In the genomic region with DNA sequence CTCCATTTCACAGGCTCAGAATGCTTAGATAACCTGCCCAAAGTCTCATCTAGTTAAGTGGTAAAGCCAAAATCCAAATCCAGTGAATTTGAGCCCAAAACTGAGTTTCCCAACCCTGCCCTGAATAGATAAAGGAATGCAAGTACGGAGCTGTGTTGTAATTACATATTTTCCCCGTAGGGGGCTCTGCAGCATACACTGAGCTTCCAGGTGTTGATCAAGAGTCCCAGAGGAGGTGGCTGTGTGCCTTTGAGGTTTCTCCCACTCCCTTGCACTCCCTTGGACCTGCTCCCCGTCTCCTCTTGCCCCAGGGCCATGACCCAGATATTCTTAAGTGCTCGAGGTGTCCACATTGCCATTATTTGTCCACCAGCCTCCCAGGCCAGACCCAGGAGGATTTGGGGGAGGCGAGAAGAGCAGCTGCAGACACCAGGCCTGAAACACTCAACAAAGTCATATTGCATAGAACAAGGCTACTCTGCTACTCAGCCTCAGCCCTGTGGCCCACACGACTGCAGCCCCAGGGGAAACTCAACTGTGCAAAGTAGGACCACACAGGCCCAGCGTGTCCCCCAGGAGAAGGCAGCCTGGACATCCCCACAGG, we compare ENCODE assay signal across 9 cellular contexts. TPM values are rescaled to one million over a fixed set of nuclear protein-coding genes. Genes with fewer than 3 reads are reported as not detected.
DNase-seq lines count a peak whose midpoint lies in the region; ATAC-seq, FAIRE-seq and TF ChIP-seq lines count a peak whose summit lies in the region.
"Had no signal": no experiment of that assay in that cellular context is flagged by ENCODE, and none has a peak within 500 bp of the region (broad histone marks: within the 10 kb centered on the region; RNA-seq: fewer than 3 reads in every experiment).

No MANE protein-coding gene starts in this region.

- no peaks in the 10 kb centered on the region for H3K27me3 ChIP-seq in H1 (replicated peaks in 1 of 4; ENCODE audit: control insufficient read depth in 3 of 4, extremely low read depth in 1 of 4, insufficient read depth in 3 of 4, low read length in 3 of 4)
- H3K27me3 ChIP-seq in psoas muscle (ENCODE audit: insufficient read depth in 3 of 3, low read length in 2 of 3), result no peaks in the 10 kb centered on the region

- POLR2A ChIA-PET in T-cell (lab: Charles Lee) (interaction anchor here in 1 of 2 donors (0.6 to 1.0 kb wide), 2 partner anchors 21 to 54 kb away, joined by 3 read pairs; no protein-coding TSS in a partner anchor), H1 (lab: Charles Lee; ENCODE audit: partially characterized antibody) (interaction anchor here (1.0 kb wide), 1 partner anchor 13 kb away, joined by 3 read pairs; no protein-coding TSS in a partner anchor)

- H3K4me3 ChIP-seq in H1 (ENCODE audit: extremely low read depth in 1 of 4, insufficient read depth in 2 of 4, low read depth in 3 of 4, low read length in 4 of 4) (no peak overlapping the region), psoas muscle (no peak overlapping the region)
- H3K4me3 ChIP-seq: SK-N-MC had no signal

- TF ChIP-seq RAD21 in Ishikawa (IDR thresholded peaks at IDR 0.05; ENCODE audit: low read depth), result peak; percentile 46; the same call in 1 of the 2 replicates
- TF ChIP-seq RAD21 in H1 (IDR thresholded peaks at IDR 0.05 in 1 of 2, conservative IDR thresholded peaks at IDR 0.05 in 1 of 2; ENCODE audit: low read depth in 2 of 2, low read length in 2 of 2), result peak; percentile 67 to 70

- no peaks in the 10 kb centered on the region for H3K9me3 Mint-ChIP-seq in T-cell

- H2BK15ac ChIP-seq in H1 (ENCODE audit: low read length), result peak overlapping the region; percentile 75

- CTCF ChIA-PET in T-cell (lab: Charles Lee), result interaction anchor here (0.6 to 3.1 kb wide), 36 partner anchors 9 to 363 kb away, joined by 3 to 20 read pairs (median 4); a partner anchor contains a TSS
- CTCF ChIA-PET in H1 (lab: Charles Lee; ENCODE audit: partially characterized antibody), result interaction anchor here (0.6 to 8.2 kb wide), 53 partner anchors 12 to 361 kb away, joined by 3 to 141 read pairs (median 4); a partner anchor contains a TSS

- H3K23me2 ChIP-seq in H1 (ENCODE audit: low read depth, low read length), result no peaks in the 10 kb centered on the region

- H4K8ac ChIP-seq in H1 (ENCODE audit: extremely low read depth, insufficient read depth, low read length), result no peak overlapping the region

- H3K56ac ChIP-seq in H1 (replicated peaks; ENCODE audit: insufficient read length, low read depth, low read length), result no peak overlapping the region

- H3K4me1 Mint-ChIP-seq in T-cell, result peaks cover 25 to 33% (median 28%) of the 10 kb centered on the region in 3 donors

- no peak overlapping the region for H4K5ac ChIP-seq in H1 (ENCODE audit: insufficient read length, low read depth, low read length)

- H4K20me1 ChIP-seq in H1 (replicated peaks in 1 of 2; ENCODE audit: control insufficient read depth in 1 of 2, insufficient read depth in 2 of 2, low read length in 2 of 2), result no peaks in the 10 kb centered on the region

- peaks cover 0 to 4% of the 10 kb centered on the region in 2 donors for H3K27me3 Mint-ChIP-seq in T-cell

- H3K27ac Mint-ChIP-seq in T-cell, result peak overlapping the region in 1 of 2 donors; percentile 56

- no peaks in the 10 kb centered on the region for H3K4me1 ChIP-seq in H1 (replicated peaks in 1 of 4; ENCODE audit: control insufficient read depth in 3 of 4, insufficient read depth in 4 of 4, low read length in 3 of 4)
- no peaks in the 10 kb centered on the region for H3K4me1 ChIP-seq in psoas muscle

- H3K36me3 Mint-ChIP-seq in T-cell, result no peaks in the 10 kb centered on the region

- DNase-seq in EL, result peak; percentile 17
- DNase-seq in T-cell, result peak in 22 of 34 experiments; percentile 17 to 55 (median 38)
- DNase-seq in H1 (ENCODE audit: low read depth in 1 of 2, low spot score in 2 of 2), result peak in 1 of 2 experiments; percentile 70
- no peak for DNase-seq in psoas muscle

- H3K9ac ChIP-seq in H1 (replicated peaks in 1 of 4; ENCODE audit: extremely low read depth in 1 of 4, low read depth in 3 of 4, low read length in 3 of 4), result no peak overlapping the region

- H3K4ac ChIP-seq in H1 (replicated peaks; ENCODE audit: insufficient read length, low read depth, low read length), result peak overlapping the region; percentile 10

- no peak overlapping the region for H2BK120ac ChIP-seq in H1 (replicated peaks; ENCODE audit: low read depth, low read length)

- H3K23ac ChIP-seq in H1 (ENCODE audit: insufficient read length), result no peak overlapping the region

- no peak overlapping the region for H2BK5ac ChIP-seq in H1 (ENCODE audit: low read depth, low read length)

- peak overlapping the region; percentile 75; the same call in 1 of the 2 replicates for H2AFZ ChIP-seq in H1 (ENCODE audit: low read length)

- WGBS in H1 (ENCODE audit: extremely low coverage in 1 of 2, insufficient coverage in 1 of 2, insufficient read length in 1 of 2, insufficient replicate concordance in 2 of 2, low coverage in 1 of 2, low lambda C conversion rate in 2 of 2, missing lambda C conversion rate in 1 of 2), 2 experiments, result 56% methylated on average over 7 of the region's 7 CpGs; no CpG with 5 or more reads in 1 of the 2 experiments
- 48 to 62% (median 51%) methylated on average over 7 of the region's 7 CpGs for WGBS in psoas muscle, 3 donors

- no peaks in the 10 kb centered on the region for H3K79me2 ChIP-seq in H1 (ENCODE audit: control insufficient read depth in 1 of 2, insufficient read depth in 2 of 2, low read length in 2 of 2)

- H2BK12ac ChIP-seq in H1 (ENCODE audit: low read depth, low read length), result peak overlapping the region; percentile 31; the same call in 1 of the 2 replicates

- no peak overlapping the region for H2BK20ac ChIP-seq in H1 (ENCODE audit: low read length)

- H3K27ac ChIP-seq in H1 (ENCODE audit: low read depth, low read length) (no peak overlapping the region), psoas muscle (no peak overlapping the region)
- H3K27ac ChIP-seq: SK-N-MC had no signal

- H3K9me3 ChIP-seq in H1 (ENCODE audit: insufficient read depth in 2 of 2, low read depth in 1 of 2, low read length in 1 of 2), result no peaks in the 10 kb centered on the region; a peak in 1 of 4 replicates
- no peaks in the 10 kb centered on the region for H3K9me3 ChIP-seq in psoas muscle

- no peak overlapping the region for H3K4me3 Mint-ChIP-seq in T-cell

- no peak overlapping the region for H3K4me2 ChIP-seq in H1 (ENCODE audit: insufficient read depth in 1 of 2, low read depth in 2 of 2, low read length in 2 of 2)

- H3K36me3 ChIP-seq in H1 (ENCODE audit: control insufficient read depth in 2 of 4, insufficient read depth in 4 of 4, low read length in 3 of 4) (no peaks in the 10 kb centered on the region), psoas muscle (ENCODE audit: insufficient read depth in 1 of 2, low read depth in 1 of 2) (no peaks in the 10 kb centered on the region)

- TF ChIP-seq POLR2A in H1 (IDR thresholded peaks at IDR 0.05; ENCODE audit: control extremely low read depth in 1 of 2, low read depth in 2 of 2, low read length in 2 of 2), result no peak

- TF ChIP-seq CTCF in H1 (IDR thresholded peaks at IDR 0.05; ENCODE audit: control extremely low read depth in 1 of 3, insufficient read depth in 1 of 3, low read depth in 1 of 3, low read length in 3 of 3) (peak; percentile 26 to 71 (median 67)), psoas muscle (IDR thresholded peaks at IDR 0.05) (peak; percentile 4)

- H3K79me1 ChIP-seq in H1 (ENCODE audit: low read depth, low read length), result no peaks in the 10 kb centered on the region

- no peak overlapping the region for H3K14ac ChIP-seq in H1 (ENCODE audit: insufficient read length)

- no peak overlapping the region for H2AK5ac ChIP-seq in H1 (ENCODE audit: low read depth, low read length)

- no peak overlapping the region for H4K91ac ChIP-seq in H1 (replicated peaks; ENCODE audit: insufficient read length, low read length)

- H3K18ac ChIP-seq in H1 (ENCODE audit: extremely low read depth, low read length), result no peak overlapping the region

- TF ChIP-seq EP300 in Ishikawa (IDR thresholded peaks at IDR 0.05; ENCODE audit: borderline replicate concordance), result no peak
- TF ChIP-seq EP300 in H1 (IDR thresholded peaks at IDR 0.05; ENCODE audit: borderline replicate concordance in 1 of 2, low read depth in 2 of 2, low read length in 2 of 2), result no peak

- intact Hi-C loops in psoas muscle (cut with DNase I), result no loop called here

- peak; percentile 90 for FAIRE-seq in H1 (lab: Jason Lieb, UNC)

- ATAC-seq in T-cell (replicated peaks in 1 of 4) (peak; percentile 72 to 80 (median 75)), psoas muscle (no peak), HG03196 (IDR thresholded peaks at IDR 0.05; ENCODE audit: unreplicated experiment) (no peak), HG03378 (IDR thresholded peaks at IDR 0.05; ENCODE audit: unreplicated experiment) (no peak), GM19397 (IDR thresholded peaks at IDR 0.05; ENCODE audit: unreplicated experiment) (no peak)

TF ChIP-seq in Ishikawa, 13 proteins besides CTCF, POLR2A, EP300 and RAD21:
- TF ChIP-seq TCF12 (IDR thresholded peaks at IDR 0.05; ENCODE audit: low read depth), result no peak

RNA-seq across cellular contexts. Expression of a gene that starts 18.4 kb away (rescaled TPM):
- 100 to 1,000 TPM in 3 of 5 donors, 10 to 100 TPM in 2; 95.4 to 127 (median 101) TPM for total RNA-seq in T-cell
- not detected in 2 replicates for total RNA-seq in H1 (2021; fragmentation: NEBNext Ultra II Directional; extraction: Animal tissue kit (Norgen Biotek cat#: 25700))
- not detected in 2 replicates for polyA plus RNA-seq in H1 (2011; rRNA removed)
- not detected for polyA plus RNA-seq in H1 (2011; cell fraction: cytosol; rRNA removed)
- not detected for polyA plus RNA-seq in H1 (2011; cell fraction: nucleus; rRNA removed)
- not detected in 4 replicates for polyA plus RNA-seq in H1 (2012, experiment 1 of 2)
- not detected for polyA plus RNA-seq in H1 (2012, experiment 2 of 2)
- not detected for polyA plus RNA-seq in H1 (2013, experiment 1 of 2)
- polyA plus RNA-seq in H1 (2013, experiment 2 of 2), result not detected
- polyA minus RNA-seq in H1 (2011; rRNA and poly(A)+ RNA removed), result not detected in 2 replicates
- polyA minus RNA-seq in H1 (2011; cell fraction: cytosol; rRNA and poly(A)+ RNA removed), result not detected
- polyA minus RNA-seq in H1 (2011; cell fraction: nucleus; rRNA and poly(A)+ RNA removed), result not detected
- total RNA-seq in psoas muscle, result under 1 TPM in 3 of 4 donors, not detected in 1; 0.27 to 0.49 (median 0.38) TPM
- under 1 TPM in 2 of 3 donors, not detected in 1; 0.06 to 0.10 TPM for polyA plus RNA-seq in psoas muscle

RNA-seq across cellular contexts. Expression of a gene that starts 38.5 kb away (rescaled TPM):
- total RNA-seq in T-cell (10 to 100 TPM in 4 of 5 donors, 1 to 10 TPM in 1; 9.5 to 32.0 (median 25.5) TPM), psoas muscle (under 1 TPM; 0.08 to 0.79 (median 0.73) TPM)
- total RNA-seq in H1 (2021; fragmentation: NEBNext Ultra II Directional; extraction: Animal tissue kit (Norgen Biotek cat#: 25700)), result not detected in 2 replicates
- polyA plus RNA-seq in H1 (2011; rRNA removed) (not detected in 2 replicates), psoas muscle (under 1 TPM in 2 of 3 donors, not detected in 1; 0.06 to 0.07 TPM)
- not detected for polyA plus RNA-seq in H1 (2011; cell fraction: cytosol; rRNA removed)
- not detected for polyA plus RNA-seq in H1 (2011; cell fraction: nucleus; rRNA removed)
- polyA plus RNA-seq in H1 (2012, experiment 1 of 2), result not detected in 4 replicates
- not detected for polyA plus RNA-seq in H1 (2012, experiment 2 of 2)
- not detected for polyA plus RNA-seq in H1 (2013, experiment 1 of 2)
- 0.02 TPM for polyA plus RNA-seq in H1 (2013, experiment 2 of 2)
- polyA minus RNA-seq in H1 (2011; rRNA and poly(A)+ RNA removed), result not detected in 2 replicates
- polyA minus RNA-seq in H1 (2011; cell fraction: cytosol; rRNA and poly(A)+ RNA removed), result not detected
- polyA minus RNA-seq in H1 (2011; cell fraction: nucleus; rRNA and poly(A)+ RNA removed), result not detected

Comparison
In these comparisons a context has a peak if more than half of its experiments do, and no peak if none do; other contexts are left out.
1. DNase-seq: peak in EL (single experiment) and T-cell (22 of 34); none in psoas muscle (0 of 2).
2. ATAC-seq: peak in T-cell (4 of 4); none in psoas muscle (0 of 4), HG03196 (single experiment), HG03378 (single experiment) and GM19397 (single experiment).
3. RNA of a gene that starts 18.4 kb away (total RNA-seq): 95.4 to 127 TPM in T-cell; 0.27 to 0.49 TPM in psoas muscle and not detected in H1; every median in the first group is over 10 times any median in the second.
4. RNA of a gene that starts 38.5 kb away (total RNA-seq): 9.5 to 32.0 TPM in T-cell; 0.08 to 0.79 TPM in psoas muscle and not detected in H1; every median in the first group is over 4 times any median in the second.